Comparison of ENCODE assay signal across 17 cellular contexts in the genomic region with DNA sequence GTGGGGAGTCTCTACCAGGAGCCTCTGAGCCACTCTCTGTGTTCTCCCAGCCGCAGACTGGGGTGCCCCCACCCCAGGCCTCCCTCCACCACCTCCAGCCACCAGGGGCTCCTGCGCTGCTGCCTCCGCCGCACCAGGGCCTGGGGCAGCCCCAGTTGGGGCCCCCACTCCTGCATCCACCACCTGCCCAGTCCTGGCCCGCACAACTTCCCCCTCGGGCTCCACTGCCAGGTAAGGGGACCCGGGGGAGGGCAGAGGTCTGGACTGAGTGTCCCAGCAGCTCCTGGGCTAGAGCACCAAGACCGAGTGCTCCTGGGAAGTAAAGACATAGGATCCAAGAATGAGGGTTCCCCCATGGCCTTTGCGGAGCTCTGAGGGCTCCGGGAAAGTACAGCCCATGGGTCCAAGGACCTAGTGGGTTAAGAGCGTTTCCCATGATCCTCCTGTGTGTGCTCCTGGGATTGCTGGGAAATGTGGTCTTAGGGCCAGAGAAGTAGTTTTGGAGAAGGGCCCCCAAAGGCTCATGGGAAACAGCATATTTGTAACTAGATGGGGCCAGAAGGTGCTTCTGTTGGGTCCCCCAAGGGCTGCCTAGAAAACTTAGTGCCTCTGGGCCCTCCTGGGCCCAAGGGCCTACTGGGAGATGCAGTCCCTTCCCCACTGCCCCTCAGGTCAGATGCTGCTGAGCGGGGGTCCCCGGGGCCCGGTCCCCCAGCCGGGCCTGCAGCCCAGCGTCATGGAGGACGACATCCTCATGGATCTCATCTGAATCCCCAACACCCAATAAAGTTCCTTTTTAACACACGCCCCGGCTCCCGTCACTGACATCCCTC. TPM values are rescaled to one million over a fixed set of nuclear protein-coding genes. Genes with fewer than 3 reads are reported as not detected.
DNase-seq lines count a peak whose midpoint lies in the region; ATAC-seq, FAIRE-seq and TF ChIP-seq lines count a peak whose summit lies in the region.
"Had no signal": no experiment of that assay in that cellular context is flagged by ENCODE, and none has a peak within 500 bp of the region (broad histone marks: within the 10 kb centered on the region; RNA-seq: fewer than 3 reads in every experiment).

No MANE protein-coding gene starts in this region.

- peak overlapping the region; percentile 74 for H2AK9ac ChIP-seq in IMR-90 (replicated peaks; ENCODE audit: low read depth, low read length, poor library complexity)

- no peak overlapping the region for H2BK120ac ChIP-seq in IMR-90 (ENCODE audit: low read depth, low read length)

- no peak overlapping the region for H3K4ac ChIP-seq in IMR-90 (ENCODE audit: low read depth, low read length)

- no peak overlapping the region for H4K91ac ChIP-seq in IMR-90 (ENCODE audit: insufficient read depth, low read depth, low read length)

- CTCF ChIA-PET in IMR-90 (lab: Yijun Ruan, JAX) (no interaction called here), K562 (lab: Yijun Ruan, JAX; ENCODE audit: low intra/inter-chr PET ratio) (no interaction called here)

- H3K27me3 ChIP-seq in IMR-90 (ENCODE audit: control insufficient read depth, insufficient read depth, low read length) = no peaks in the 10 kb centered on the region
- no peaks in the 10 kb centered on the region for H3K27me3 ChIP-seq in K562 (ENCODE audit: control insufficient read depth in 2 of 2, insufficient read depth in 2 of 2, low read length in 2 of 2)
- no peaks in the 10 kb centered on the region for H3K27me3 ChIP-seq in smooth muscle cell (ENCODE audit: low read depth)
- H3K27me3 ChIP-seq: BLaER1 treated with 17β-estradiol and CSF1 and Interleukin-3, amounts not matched to agents 10 nM and 100 nM; SJCRH30 had no signal

- H3K27ac ChIP-seq in IMR-90 (ENCODE audit: insufficient read depth, low read length) = no peak overlapping the region
- no peak overlapping the region for H3K27ac ChIP-seq in K562 (ENCODE audit: extremely low read depth, low read depth, low read length)
- peak overlapping the region; percentile 41 for H3K27ac ChIP-seq in smooth muscle cell (ENCODE audit: low read depth)
- H3K27ac ChIP-seq: GM23248, KMS-11, SJCRH30 had no signal

- H3K9ac ChIP-seq in IMR-90 (ENCODE audit: low read depth, low read length) = no peak overlapping the region
- H3K9ac ChIP-seq in K562 (ENCODE audit: insufficient read depth in 1 of 2, low read depth in 2 of 2, low read length in 2 of 2) = peak overlapping the region in 1 of 2 experiments; percentile 33; a peak in 1 of 4 replicates
- peak overlapping the region; percentile 12 for H3K9ac ChIP-seq in smooth muscle cell (ENCODE audit: low read depth)
- H3K9ac ChIP-seq: GM23248, KMS-11 had no signal

- no peak overlapping the region for H4K5ac ChIP-seq in IMR-90 (ENCODE audit: low read depth, low read length)

- no peak overlapping the region for H2BK20ac ChIP-seq in IMR-90 (ENCODE audit: low read depth, low read length)

- no peak for TF ChIP-seq CTCF in IMR-90 (conservative IDR thresholded peaks at IDR 0.05; ENCODE audit: low read depth, low read length)
- no peak for TF ChIP-seq CTCF in K562 (IDR thresholded peaks at IDR 0.05 in 2 of 3, conservative IDR thresholded peaks at IDR 0.05 in 1 of 3; ENCODE audit: insufficient read depth in 2 of 3, low read depth in 1 of 3, low read length in 3 of 3)
- no peak for TF ChIP-seq CTCF in smooth muscle cell (IDR thresholded peaks at IDR 0.05; ENCODE audit: borderline replicate concordance, insufficient read depth, poor library complexity, severe bottlenecking)

- BruUV-seq in IMR-90 (replicated peaks; lab: Mats Ljungman, UMichigan) (no TSS peak), K562 (replicated peaks; lab: Mats Ljungman, UMichigan) (no TSS peak)

- no peak overlapping the region for H3K23ac ChIP-seq in IMR-90 (ENCODE audit: low read depth, low read length)

- H3K4me2 ChIP-seq in IMR-90 (ENCODE audit: low read depth, low read length) (no peak overlapping the region), K562 (ENCODE audit: insufficient read depth, low read length) (no peak overlapping the region), smooth muscle cell (no peak overlapping the region)
- H3K4me2 ChIP-seq: BLaER1 treated with 17β-estradiol and CSF1 and Interleukin-3, amounts not matched to agents 10 nM and 100 nM; KMS-11 had no signal

- no peak overlapping the region for H3K4me3 ChIP-seq in IMR-90 (ENCODE audit: insufficient read depth, low read depth, low read length)
- H3K4me3 ChIP-seq in K562 = no peak overlapping the region
- no peak overlapping the region for H3K4me3 ChIP-seq in smooth muscle cell
- H3K4me3 ChIP-seq: BLaER1 treated with 17β-estradiol and CSF1 and Interleukin-3, amounts not matched to agents 10 nM and 100 nM; GM23248; SJCRH30 had no signal

- no peak overlapping the region for H2AK5ac ChIP-seq in IMR-90 (ENCODE audit: low read depth, low read length)

- no peak for ATAC-seq in IMR-90 (ENCODE audit: low read depth)
- peak; percentile 59; the same call in 2 of the 3 replicates for ATAC-seq in K562
- ATAC-seq: CD8-positive, alpha-beta T cell; PC-3 had no signal

- no peaks in the 10 kb centered on the region; the same call in 1 of the 2 replicates for H4K20me1 ChIP-seq in IMR-90 (ENCODE audit: insufficient read depth, low read length)
- H4K20me1 ChIP-seq in K562 (replicated peaks; ENCODE audit: control insufficient read depth, insufficient read depth, low read length) = no peaks in the 10 kb centered on the region
- no peaks in the 10 kb centered on the region for H4K20me1 ChIP-seq in smooth muscle cell (ENCODE audit: low read depth)

- intact Hi-C loops in IMR-90 (cut with micrococcal nuclease) (no loop called here), K562 (cut with micrococcal nuclease) (no loop called here)

- no peak overlapping the region for H2BK15ac ChIP-seq in IMR-90 (ENCODE audit: low read depth, low read length)

- H3K79me2 ChIP-seq in K562 (ENCODE audit: control insufficient read depth, insufficient read depth, low read length) (no peaks in the 10 kb centered on the region), smooth muscle cell (ENCODE audit: low read depth) (no peaks in the 10 kb centered on the region)

- WGBS in IMR-90 (ENCODE audit: extremely low coverage in 2 of 2, insufficient read length in 1 of 2), 2 experiments = 90% methylated on average over 4 of the region's 20 CpGs; no CpG with 5 or more reads in 1 of the 2 experiments
- 93% methylated on average over 18 of the region's 20 CpGs for WGBS in K562 (ENCODE audit: insufficient coverage, low coverage, missing lambda C conversion rate)
- 88% methylated on average over 19 of the region's 20 CpGs for WGBS in smooth muscle cell (ENCODE audit: low lambda C conversion rate)

- dilution Hi-C loops in IMR-90 (cut with HindIII; ENCODE audit: low sequenced_read_pairs, unreplicated experiment) = no loop called here

- H3K9me1 ChIP-seq in IMR-90 (ENCODE audit: insufficient read depth, low read length) (peaks cover 4% of the 10 kb centered on the region; the same call in 1 of the 2 replicates), K562 (ENCODE audit: control insufficient read depth, insufficient read depth, low read length) (peaks cover 2% of the 10 kb centered on the region)

- in situ Hi-C loops in IMR-90 (cut with MboI; ENCODE audit: low sequenced_read_pairs) = no loop called here
- in situ Hi-C loops in K562 (cut with MboI) = no loop called here

- no peak overlapping the region for H3K56ac ChIP-seq in IMR-90 (ENCODE audit: extremely low read depth, insufficient read depth, low read length)

- TF ChIP-seq POLR2A in IMR-90 (IDR thresholded peaks at IDR 0.05; ENCODE audit: low read depth, low read length) = no peak
- no peak for TF ChIP-seq POLR2A in K562 (conservative IDR thresholded peaks at IDR 0.05)

- DNase-seq in IMR-90 = no peak
- DNase-seq in K562 (ENCODE audit: extremely low read depth in 1 of 4, low spot score in 3 of 4) = no peak
- DNase-seq in smooth muscle cell (lab: John Stamatoyannopoulos, UW; ENCODE audit: unreplicated experiment) = no peak
- DNase-seq in NCI-H187 (lab: John Stamatoyannopoulos, UW) = no peak
- DNase-seq in DMS53 treated with DMSO at 0.1 percent for 48 hours (lab: John Stamatoyannopoulos, UW; ENCODE audit: unreplicated experiment) = no peak
- DNase-seq: CD8-positive, alpha-beta T cell; DMS53; GM23248; NCI-H1417; NCI-H1930; NCI-H526; PC-3; SJCRH30 had no signal

- no peak for FAIRE-seq in K562 (lab: Jason Lieb, UNC)
- FAIRE-seq: GM12892, GM18507 had no signal

- TF ChIP-seq RAD21 in IMR-90 (IDR thresholded peaks at IDR 0.05; ENCODE audit: low read length) = no peak
- TF ChIP-seq RAD21 in K562 (CRISPR knock-in tag; conservative IDR thresholded peaks at IDR 0.05 in 1 of 2, IDR thresholded peaks at IDR 0.05 in 1 of 2) = no peak

- H3K36me3 ChIP-seq in IMR-90 (ENCODE audit: control insufficient read depth, insufficient read depth, low read length) (peaks cover 76% of the 10 kb centered on the region), K562 (ENCODE audit: control insufficient read depth, insufficient read depth, low read length) (peaks cover 91% of the 10 kb centered on the region), smooth muscle cell (ENCODE audit: low read depth) (peaks cover 8% of the 10 kb centered on the region)

- no peaks in the 10 kb centered on the region for H3F3A ChIP-seq in smooth muscle cell (ENCODE audit: low read depth)

- no peak overlapping the region for H2BK5ac ChIP-seq in IMR-90 (ENCODE audit: low read depth, low read length, poor library complexity, severe bottlenecking)

- no peak overlapping the region for H3K18ac ChIP-seq in IMR-90 (ENCODE audit: low read depth, low read length)

- H3K14ac ChIP-seq in IMR-90 (replicated peaks; ENCODE audit: low read depth, low read length) = no peak overlapping the region

- H3K4me1 ChIP-seq in IMR-90 (ENCODE audit: control insufficient read depth, insufficient read depth, low read length) (no peaks in the 10 kb centered on the region), K562 (replicated peaks in 1 of 2; ENCODE audit: control insufficient read depth in 2 of 2, insufficient read depth in 2 of 2, low read length in 2 of 2) (peaks cover 0 to 20% of the 10 kb centered on the region in 2 experiments; a peak in 2 of 5 replicates), smooth muscle cell (ENCODE audit: low read depth) (no peaks in the 10 kb centered on the region)
- H3K4me1 ChIP-seq: SJCRH30 had no signal

- H2AFZ ChIP-seq in IMR-90 (replicated peaks; ENCODE audit: low read length, poor library complexity) (no peak overlapping the region), K562 (ENCODE audit: low read depth, low read length) (no peak overlapping the region), smooth muscle cell (ENCODE audit: low read depth) (no peak overlapping the region)
- H2AFZ ChIP-seq: GM23248 had no signal

- H3K79me1 ChIP-seq in IMR-90 (ENCODE audit: low read depth in 1 of 2, low read length in 2 of 2) = peaks cover 0 to 24% of the 10 kb centered on the region in 2 experiments; a peak in 2 of 4 replicates

- no peak for TF ChIP-seq EP300 in K562 (IDR thresholded peaks at IDR 0.05; ENCODE audit: low read length)

- POLR2A ChIA-PET in IMR-90 (lab: Charles Lee; ENCODE audit: unreplicated experiment) = no interaction called here
- POLR2A ChIA-PET in K562 (lab: Yijun Ruan, JAX) = interaction anchor here (1.1 to 1.8 kb wide), 2 partner anchors 12 to 14 kb away, joined by 4 to 12 read pairs; partner anchors contain the start of gene PTOV1

- no peak overlapping the region for H4K8ac ChIP-seq in IMR-90 (ENCODE audit: low read depth in 2 of 2, low read length in 2 of 2)

- no peaks in the 10 kb centered on the region for H3K9me3 ChIP-seq in IMR-90 (ENCODE audit: control insufficient read depth, insufficient read depth, low read length)
- H3K9me3 ChIP-seq in K562 (replicated peaks; ENCODE audit: control insufficient read depth, insufficient read depth, low read depth, low read length) = no peaks in the 10 kb centered on the region
- no peaks in the 10 kb centered on the region for H3K9me3 ChIP-seq in smooth muscle cell (replicated peaks; ENCODE audit: low read depth)
- H3K9me3 ChIP-seq: BLaER1 treated with 17β-estradiol and CSF1 and Interleukin-3, amounts not matched to agents 10 nM and 100 nM; SJCRH30 had no signal

RNA-seq across cellular contexts. Expression of gene PTOV1, which starts 14.6 kb away (rescaled TPM):
- total RNA-seq in IMR-90 (2012; rRNA removed) = 34.4 and 36.1 TPM in 2 replicates
- polyA plus RNA-seq in IMR-90 (2012; rRNA removed) = 106 and 107 TPM in 2 replicates
- polyA plus RNA-seq in IMR-90 (2012; cell fraction: cytosol; rRNA removed) = 63.8 and 170 TPM in 2 replicates
- polyA plus RNA-seq in IMR-90 (2012; cell fraction: nucleus; rRNA removed; ENCODE audit: low replicate concordance) = 249 and 529 TPM in 2 replicates
- total RNA-seq in K562 (2011; cell fraction: chromatin; rRNA removed; ENCODE audit: low replicate concordance) = 128 and 364 TPM in 2 replicates
- total RNA-seq in K562 (2011; cell fraction: nucleolus; rRNA removed) = 274 and 281 TPM in 2 replicates
- 195 and 218 TPM in 2 replicates for total RNA-seq in K562 (2011; cell fraction: nucleoplasm; rRNA removed)
- total RNA-seq in K562 (2014; rRNA removed) = 61.3 and 79.5 TPM in 2 replicates
- 14.0 and 23.3 TPM in 2 replicates for total RNA-seq in K562 (2014; rRNA removed; fragmentation: Illumina TruSeq; extraction: Trizol)
- total RNA-seq in K562 (2015; rRNA removed; fragmentation: Illumina TruSeq; extraction: Trizol) = 43.5 and 44.6 TPM in 2 replicates
- total RNA-seq in K562 (2021) = 156 and 169 TPM in 2 replicates
- 33.0 and 58.6 TPM in 2 replicates for polyA plus RNA-seq in K562 (2011; rRNA removed)
- 39.8 and 67.6 TPM in 2 replicates for polyA plus RNA-seq in K562 (2011; cell fraction: cytosol; rRNA removed)
- polyA plus RNA-seq in K562 (2011; cell fraction: nucleus; rRNA removed) = 302 and 359 TPM in 2 replicates
- 104 and 153 TPM in 2 replicates for polyA plus RNA-seq in K562 (2012)
- 61.7 and 81.3 TPM in 2 replicates for polyA plus RNA-seq in K562 (2014; fragmentation: Illumina TruSeq; extraction: Trizol)
- polyA plus RNA-seq in K562 (2014; fragmentation: Nextera tagmentation; extraction: Ambion mirVana) = 1 to 10 TPM; 4.9 to 9.3 TPM
- 68.1 and 75.0 TPM in 2 replicates for polyA plus RNA-seq in K562 (2014; rRNA removed)
- 22.8 and 25.3 TPM in 2 replicates for polyA minus RNA-seq in K562 (2011; rRNA and poly(A)+ RNA removed)
- 60.9 and 84.8 TPM in 2 replicates for polyA minus RNA-seq in K562 (2011; cell fraction: cytosol; rRNA and poly(A)+ RNA removed)
- 81.6 and 99.6 TPM in 2 replicates for polyA minus RNA-seq in K562 (2011; cell fraction: nucleus; rRNA and poly(A)+ RNA removed)
- 49.0 and 81.0 TPM in 2 replicates for total RNA-seq in smooth muscle cell
- polyA plus RNA-seq in smooth muscle cell = 256 and 266 TPM in 2 replicates

RNA-seq across cellular contexts. Expression of gene MED25, which starts 18.3 kb away (rescaled TPM):
- 4.7 and 5.3 TPM in 2 replicates for total RNA-seq in IMR-90 (2012; rRNA removed)
- 37.0 and 38.5 TPM in 2 replicates for polyA plus RNA-seq in IMR-90 (2012; rRNA removed)
- 20.7 and 33.0 TPM in 2 replicates for polyA plus RNA-seq in IMR-90 (2012; cell fraction: cytosol; rRNA removed)
- 77.0 and 95.3 TPM in 2 replicates for polyA plus RNA-seq in IMR-90 (2012; cell fraction: nucleus; rRNA removed; ENCODE audit: low replicate concordance)
- total RNA-seq in K562 (2011; cell fraction: chromatin; rRNA removed; ENCODE audit: low replicate concordance) = 109 and 190 TPM in 2 replicates
- total RNA-seq in K562 (2011; cell fraction: nucleolus; rRNA removed) = 97.8 and 99.2 TPM in 2 replicates
- total RNA-seq in K562 (2011; cell fraction: nucleoplasm; rRNA removed) = 109 and 111 TPM in 2 replicates
- 19.3 and 30.1 TPM in 2 replicates for total RNA-seq in K562 (2014; rRNA removed)
- total RNA-seq in K562 (2014; rRNA removed; fragmentation: Illumina TruSeq; extraction: Trizol) = 15.7 and 17.1 TPM in 2 replicates
- total RNA-seq in K562 (2015; rRNA removed; fragmentation: Illumina TruSeq; extraction: Trizol) = 14.5 and 16.0 TPM in 2 replicates
- total RNA-seq in K562 (2021) = 83.5 and 93.9 TPM in 2 replicates
- polyA plus RNA-seq in K562 (2011; rRNA removed) = 23.0 and 31.0 TPM in 2 replicates
- polyA plus RNA-seq in K562 (2011; cell fraction: cytosol; rRNA removed) = 18.3 and 19.6 TPM in 2 replicates
- polyA plus RNA-seq in K562 (2011; cell fraction: nucleus; rRNA removed) = 111 and 131 TPM in 2 replicates
- polyA plus RNA-seq in K562 (2012) = 57.3 and 63.8 TPM in 2 replicates
- polyA plus RNA-seq in K562 (2014; fragmentation: Illumina TruSeq; extraction: Trizol) = 56.7 and 72.9 TPM in 2 replicates
- polyA plus RNA-seq in K562 (2014; fragmentation: Nextera tagmentation; extraction: Ambion mirVana) = 1 to 10 TPM; 4.1 to 4.4 TPM
- polyA plus RNA-seq in K562 (2014; rRNA removed) = 37.8 and 40.3 TPM in 2 replicates
- polyA minus RNA-seq in K562 (2011; rRNA and poly(A)+ RNA removed) = 20.8 and 22.4 TPM in 2 replicates
- polyA minus RNA-seq in K562 (2011; cell fraction: cytosol; rRNA and poly(A)+ RNA removed) = 35.9 and 50.9 TPM in 2 replicates
- 38.8 and 53.6 TPM in 2 replicates for polyA minus RNA-seq in K562 (2011; cell fraction: nucleus; rRNA and poly(A)+ RNA removed)
- total RNA-seq in smooth muscle cell = 16.9 and 20.4 TPM in 2 replicates
- 34.1 and 36.4 TPM in 2 replicates for polyA plus RNA-seq in smooth muscle cell

RNA-seq across cellular contexts. Expression of gene FUZ, which starts 23.3 kb away (rescaled TPM):
- total RNA-seq in IMR-90 (2012; rRNA removed) (10.6 and 14.3 TPM in 2 replicates), K562 (2014; rRNA removed) (6.6 and 10.6 TPM in 2 replicates), K562 (2014; rRNA removed; fragmentation: Illumina TruSeq; extraction: Trizol) (1.9 and 3.5 TPM in 2 replicates), K562 (2015; rRNA removed; fragmentation: Illumina TruSeq; extraction: Trizol) (2.9 and 3.8 TPM in 2 replicates), K562 (2021) (6.7 and 7.6 TPM in 2 replicates), smooth muscle cell (6.9 and 16.2 TPM in 2 replicates)
- polyA plus RNA-seq in IMR-90 (2012; rRNA removed) (10.4 and 12.1 TPM in 2 replicates), K562 (2011; rRNA removed) (2.7 and 3.6 TPM in 2 replicates), K562 (2014; fragmentation: Illumina TruSeq; extraction: Trizol) (3.2 and 4.5 TPM in 2 replicates), K562 (2014; fragmentation: Nextera tagmentation; extraction: Ambion mirVana) (under 1 TPM in 1 of 2 experiments, not detected in 1; 0.17 TPM), K562 (2014; rRNA removed) (4.7 and 11.5 TPM in 2 replicates), smooth muscle cell (18.3 and 19.8 TPM in 2 replicates)
- polyA plus RNA-seq in IMR-90 (2012; cell fraction: cytosol; rRNA removed) = 10.7 and 16.6 TPM in 2 replicates
- polyA plus RNA-seq in IMR-90 (2012; cell fraction: nucleus; rRNA removed; ENCODE audit: low replicate concordance) = 10.5 and 24.4 TPM in 2 replicates
- total RNA-seq in K562 (2011; cell fraction: chromatin; rRNA removed; ENCODE audit: low replicate concordance) = 5.3 and 13.3 TPM in 2 replicates
- 8.2 and 9.1 TPM in 2 replicates for total RNA-seq in K562 (2011; cell fraction: nucleolus; rRNA removed)
- 8.2 and 8.4 TPM in 2 replicates for total RNA-seq in K562 (2011; cell fraction: nucleoplasm; rRNA removed)
- 4.8 and 5.7 TPM in 2 replicates for polyA plus RNA-seq in K562 (2011; cell fraction: cytosol; rRNA removed)
- 7.4 and 9.5 TPM in 2 replicates for polyA plus RNA-seq in K562 (2011; cell fraction: nucleus; rRNA removed)
- polyA plus RNA-seq in K562 (2012) = 6.3 and 6.4 TPM in 2 replicates
- polyA minus RNA-seq in K562 (2011; rRNA and poly(A)+ RNA removed) = 2.0 and 2.2 TPM in 2 replicates
- polyA minus RNA-seq in K562 (2011; cell fraction: cytosol; rRNA and poly(A)+ RNA removed) = 2.6 and 6.6 TPM in 2 replicates
- 1.2 and 3.7 TPM in 2 replicates for polyA minus RNA-seq in K562 (2011; cell fraction: nucleus; rRNA and poly(A)+ RNA removed)

RNA-seq across cellular contexts. Expression of gene PNKP, which starts 31.0 kb away (rescaled TPM):
- total RNA-seq in IMR-90 (2012; rRNA removed) (10.6 and 14.2 TPM in 2 replicates), K562 (2014; rRNA removed) (56.0 and 59.3 TPM in 2 replicates), K562 (2014; rRNA removed; fragmentation: Illumina TruSeq; extraction: Trizol) (12.3 and 18.1 TPM in 2 replicates), K562 (2015; rRNA removed; fragmentation: Illumina TruSeq; extraction: Trizol) (25.3 and 29.4 TPM in 2 replicates), K562 (2021) (84.9 and 85.4 TPM in 2 replicates), smooth muscle cell (15.3 and 19.4 TPM in 2 replicates)
- polyA plus RNA-seq in IMR-90 (2012; rRNA removed) (25.0 and 33.0 TPM in 2 replicates), K562 (2011; rRNA removed) (13.7 and 21.3 TPM in 2 replicates), K562 (2014; fragmentation: Illumina TruSeq; extraction: Trizol) (26.7 and 30.0 TPM in 2 replicates), K562 (2014; fragmentation: Nextera tagmentation; extraction: Ambion mirVana) (1 to 10 TPM; 2.8 to 3.1 TPM), K562 (2014; rRNA removed) (64.0 and 71.3 TPM in 2 replicates), smooth muscle cell (42.4 and 53.6 TPM in 2 replicates)
- polyA plus RNA-seq in IMR-90 (2012; cell fraction: cytosol; rRNA removed) = 16.7 and 18.1 TPM in 2 replicates
- polyA plus RNA-seq in IMR-90 (2012; cell fraction: nucleus; rRNA removed; ENCODE audit: low replicate concordance) = 171 and 356 TPM in 2 replicates
- total RNA-seq in K562 (2011; cell fraction: chromatin; rRNA removed; ENCODE audit: low replicate concordance) = 168 and 404 TPM in 2 replicates
- 252 and 258 TPM in 2 replicates for total RNA-seq in K562 (2011; cell fraction: nucleolus; rRNA removed)
- total RNA-seq in K562 (2011; cell fraction: nucleoplasm; rRNA removed) = 178 and 185 TPM in 2 replicates
- 12.2 and 25.9 TPM in 2 replicates for polyA plus RNA-seq in K562 (2011; cell fraction: cytosol; rRNA removed)
- 123 and 164 TPM in 2 replicates for polyA plus RNA-seq in K562 (2011; cell fraction: nucleus; rRNA removed)
- polyA plus RNA-seq in K562 (2012) = 56.7 and 64.2 TPM in 2 replicates
- 6.7 and 8.2 TPM in 2 replicates for polyA minus RNA-seq in K562 (2011; rRNA and poly(A)+ RNA removed)
- 22.8 and 136 TPM in 2 replicates for polyA minus RNA-seq in K562 (2011; cell fraction: cytosol; rRNA and poly(A)+ RNA removed)
- 48.2 and 49.9 TPM in 2 replicates for polyA minus RNA-seq in K562 (2011; cell fraction: nucleus; rRNA and poly(A)+ RNA removed)

RNA-seq across cellular contexts. Expression of gene AKT1S1, which starts 40.8 kb away (rescaled TPM):
- total RNA-seq in IMR-90 (2012; rRNA removed) (3.6 and 5.0 TPM in 2 replicates), K562 (2014; rRNA removed) (25.7 and 33.8 TPM in 2 replicates), K562 (2014; rRNA removed; fragmentation: Illumina TruSeq; extraction: Trizol) (5.7 and 6.9 TPM in 2 replicates), K562 (2015; rRNA removed; fragmentation: Illumina TruSeq; extraction: Trizol) (13.5 and 14.4 TPM in 2 replicates), K562 (2021) (50.1 and 50.3 TPM in 2 replicates), smooth muscle cell (10.4 and 15.8 TPM in 2 replicates)
- polyA plus RNA-seq in IMR-90 (2012; rRNA removed) (54.4 and 68.7 TPM in 2 replicates), K562 (2011; rRNA removed) (17.1 and 22.4 TPM in 2 replicates), K562 (2014; fragmentation: Illumina TruSeq; extraction: Trizol) (39.0 and 40.7 TPM in 2 replicates), K562 (2014; fragmentation: Nextera tagmentation; extraction: Ambion mirVana) (1 to 10 TPM; 1.2 TPM), K562 (2014; rRNA removed) (38.2 and 45.4 TPM in 2 replicates), smooth muscle cell (60.2 and 72.2 TPM in 2 replicates)
- polyA plus RNA-seq in IMR-90 (2012; cell fraction: cytosol; rRNA removed) = 58.5 and 76.0 TPM in 2 replicates
- polyA plus RNA-seq in IMR-90 (2012; cell fraction: nucleus; rRNA removed; ENCODE audit: low replicate concordance) = 78.4 and 102 TPM in 2 replicates
- 24.5 and 49.9 TPM in 2 replicates for total RNA-seq in K562 (2011; cell fraction: chromatin; rRNA removed; ENCODE audit: low replicate concordance)
- 34.3 and 39.9 TPM in 2 replicates for total RNA-seq in K562 (2011; cell fraction: nucleolus; rRNA removed)
- total RNA-seq in K562 (2011; cell fraction: nucleoplasm; rRNA removed) = 26.9 and 29.9 TPM in 2 replicates
- polyA plus RNA-seq in K562 (2011; cell fraction: cytosol; rRNA removed) = 34.5 and 68.9 TPM in 2 replicates
- polyA plus RNA-seq in K562 (2011; cell fraction: nucleus; rRNA removed) = 33.2 and 55.4 TPM in 2 replicates
- polyA plus RNA-seq in K562 (2012) = 31.8 and 37.6 TPM in 2 replicates
- polyA minus RNA-seq in K562 (2011; rRNA and poly(A)+ RNA removed) = 7.8 and 10.3 TPM in 2 replicates
- polyA minus RNA-seq in K562 (2011; cell fraction: cytosol; rRNA and poly(A)+ RNA removed) = 17.4 and 21.4 TPM in 2 replicates
- polyA minus RNA-seq in K562 (2011; cell fraction: nucleus; rRNA and poly(A)+ RNA removed) = 18.2 and 22.4 TPM in 2 replicates
